In genomic region chr5:154640216-154640831, GRCh38 we compare ENCODE assay signal across 8 cellular contexts.
DNase-seq lines count a peak whose midpoint lies in the region; TF ChIP-seq lines count a peak whose summit lies in the region.
"Not testable (repeated sequence)": the region's sequence is repeated elsewhere in the genome, so short reads cannot be mapped to it uniquely, and the experiment has no call there.

No MANE protein-coding gene starts in this region.

- H3K4me1 ChIP-seq in hepatocyte (ENCODE audit: insufficient read depth); ovary (ENCODE audit: insufficient read depth): not testable (repeated sequence)

- H4K20me1 ChIP-seq in hepatocyte (ENCODE audit: insufficient read depth, poor library complexity, severe bottlenecking): not testable (repeated sequence)

- H3K36me3 ChIP-seq in hepatocyte (replicated peaks; ENCODE audit: insufficient read depth, low read depth); ovary: not testable (repeated sequence)

- not testable (repeated sequence) for H3K9me3 ChIP-seq in hepatocyte (ENCODE audit: low read depth); ovary

- not testable (repeated sequence) for H2AFZ ChIP-seq in hepatocyte

- not testable (repeated sequence) for H3K4me3 ChIP-seq in hepatocyte, ovary

- 33% methylated on average over 4 of the region's 4 CpGs for WGBS in hepatocyte (ENCODE audit: low lambda C conversion rate, missing lambda C conversion rate)
- 37 to 43% (median 42%) methylated on average over 4 of the region's 4 CpGs for WGBS in ovary, 3 donors

- not testable (repeated sequence) for H3K27me3 ChIP-seq in hepatocyte, ovary

- not testable (repeated sequence) for TF ChIP-seq EP300 in ovary (IDR thresholded peaks at IDR 0.05)

- not testable (repeated sequence) for H3K79me2 ChIP-seq in hepatocyte

- peak; percentile 35 for DNase-seq in A172 (ENCODE audit: low spot score)
- DNase-seq in EL: peak; percentile 17
- peak; percentile 15 to 43 for DNase-seq in Kasumi-1 (lab: John Stamatoyannopoulos, UW)
- DNase-seq in NCI-H82 (lab: John Stamatoyannopoulos, UW): peak; percentile 80
- peak; percentile 1 to 23 for DNase-seq in dermis microvascular lymphatic vessel endothelial cell (ENCODE audit: low read depth in 2 of 2)
- DNase-seq in hepatocyte (ENCODE audit: low spot score): peak; percentile 40
- DNase-seq in ovary: peak in 1 of 5 donors; percentile 18

- not testable (repeated sequence) for H3K27ac ChIP-seq in VCaP, hepatocyte, ovary

- intact Hi-C loops in ovary (cut with DNase I): loop anchor here in 2 of 4 donors (5.0 to 10.0 kb wide), 2 partner anchors 176 to 568 kb away; no protein-coding TSS in a partner anchor

- TF ChIP-seq CTCF in VCaP (conservative IDR thresholded peaks at IDR 0.05): peak; percentile 76
- peak; percentile 67 for TF ChIP-seq CTCF in hepatocyte (IDR thresholded peaks at IDR 0.05; ENCODE audit: poor library complexity)
- peak in 2 of 3 donors; percentile 43 to 51 for TF ChIP-seq CTCF in ovary (IDR thresholded peaks at IDR 0.05)

- not testable (repeated sequence) for TF ChIP-seq POLR2A in ovary (IDR thresholded peaks at IDR 0.05)

- H3K9me2 ChIP-seq in hepatocyte (replicated peaks; ENCODE audit: insufficient read depth): not testable (repeated sequence)

- H3K4me2 ChIP-seq in hepatocyte: not testable (repeated sequence)
